Comparison of ENCODE assay signal across 20 cellular contexts in the genomic region with DNA sequence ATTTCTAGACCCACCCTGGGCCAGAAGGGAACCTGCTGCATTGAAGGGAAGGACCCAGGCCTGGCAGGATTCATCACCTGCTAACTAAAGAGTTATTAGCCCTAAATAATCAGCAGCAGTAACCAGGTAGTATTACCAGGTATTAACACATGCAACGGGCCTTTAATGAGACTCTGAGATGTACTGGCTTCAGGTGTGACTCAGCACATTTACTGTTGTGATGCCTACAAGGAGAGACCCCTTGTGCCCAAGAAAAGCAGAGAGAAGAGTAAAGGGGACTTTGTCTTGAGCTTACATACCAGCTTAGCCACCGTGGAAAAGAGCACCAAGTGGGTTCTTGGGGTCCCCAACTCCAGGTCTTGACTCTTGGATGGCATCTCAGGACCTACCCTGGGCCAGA.
"Had no signal": no experiment of that assay in that cellular context is flagged by ENCODE, and none has a peak within 500 bp of the region (broad histone marks: within the 10 kb centered on the region; RNA-seq: fewer than 3 reads in every experiment).

No MANE protein-coding gene starts in this region.

- H3K4me3 Mint-ChIP-seq: activated CD4-positive, alpha-beta T cell treated with anti-CD3 and anti-CD28 coated beads, Interleukin-2, amount 10 ng/mL, durations not matched to agents 7 days and 5 days; activated CD8-positive, alpha-beta T cell treated with anti-CD3 and anti-CD28 coated beads, Interleukin-2, amount 10 ng/mL, durations not matched to agents 7 days and 5 days; activated T-cell treated with anti-CD3 and anti-CD28 coated beads, Interleukin-2, amount 50 U/mL, for 24 hours; central memory CD8-positive, alpha-beta T cell; neural crest cell; type B pancreatic cell had no signal

- H3K27ac ChIP-seq: coronary artery, gastrocnemius medialis, left ventricle myocardium inferior, testis had no signal

- ATAC-seq: activated CD4-positive, CD25-positive, alpha-beta regulatory T cell treated with anti-CD3 and anti-CD28 coated beads, Interleukin-2, amount 50 U/mL, for 24 hours; activated CD8-positive, alpha-beta T cell treated with anti-CD3 and anti-CD28 coated beads, Interleukin-2, amount 10 ng/mL, durations not matched to agents 7 days and 5 days; esophagus mucosa; gastrocnemius medialis; mucosa of descending colon had no signal

- DNase-seq: activated CD4-positive, alpha-beta T cell treated with anti-CD3 and anti-CD28 coated beads, Interleukin-2, amount 10 ng/mL, durations not matched to agents 7 days and 5 days; activated CD8-positive, alpha-beta T cell treated with anti-CD3 and anti-CD28 coated beads, Interleukin-2, amount 10 ng/mL, durations not matched to agents 7 days and 5 days; activated effector memory CD4-positive, alpha-beta T cell treated with Interleukin-2 at 50 U/mL for 16 hours; activated naive CD4-positive, alpha-beta T cell treated with anti-CD3 and anti-CD28 coated beads, Interleukin-2, amount 50 U/mL, for 16 hours; activated T-cell treated with anti-CD3 and anti-CD28 coated beads, Interleukin-2, amount 50 U/mL, for 24 hours; aorta; gastrocnemius medialis; head of caudate nucleus; left ventricle myocardium inferior; mammary epithelial cell; mucosa of descending colon; retina; testis had no signal

- H3K4me1 ChIP-seq: gastrocnemius medialis, left ventricle myocardium inferior, testis had no signal

- H3K4me3 ChIP-seq: coronary artery, gastrocnemius medialis, left ventricle myocardium inferior, mucosa of descending colon, testis had no signal

- H3K36me3 Mint-ChIP-seq: naive B cell, type B pancreatic cell had no signal

- H3K27me3 Mint-ChIP-seq: activated CD4-positive, alpha-beta T cell treated with anti-CD3 and anti-CD28 coated beads, Interleukin-2, amount 10 ng/mL, durations not matched to agents 7 days and 5 days; activated T-cell treated with anti-CD3 and anti-CD28 coated beads, Interleukin-2, amount 50 U/mL, for 24 hours; central memory CD8-positive, alpha-beta T cell; naive B cell; type B pancreatic cell had no signal

- H3K9me3 Mint-ChIP-seq: activated T-cell treated with anti-CD3 and anti-CD28 coated beads, Interleukin-2, amount 50 U/mL, for 24 hours; central memory CD8-positive, alpha-beta T cell; naive B cell; type B pancreatic cell had no signal

- H3K27ac Mint-ChIP-seq: activated CD4-positive, alpha-beta T cell treated with anti-CD3 and anti-CD28 coated beads, Interleukin-2, amount 10 ng/mL, durations not matched to agents 7 days and 5 days; activated CD8-positive, alpha-beta T cell treated with anti-CD3 and anti-CD28 coated beads, Interleukin-2, amount 10 ng/mL, durations not matched to agents 7 days and 5 days; activated T-cell treated with anti-CD3 and anti-CD28 coated beads, Interleukin-2, amount 50 U/mL, for 24 hours; type B pancreatic cell had no signal

- H3K4me1 Mint-ChIP-seq: central memory CD8-positive, alpha-beta T cell; neural crest cell had no signal

- H3K27me3 ChIP-seq: gastrocnemius medialis, testis had no signal

- H3K36me3 ChIP-seq: gastrocnemius medialis, left ventricle myocardium inferior had no signal

- H3K9me3 ChIP-seq: gastrocnemius medialis, left ventricle myocardium inferior, mucosa of descending colon, testis had no signal
